In the genomic region with DNA sequence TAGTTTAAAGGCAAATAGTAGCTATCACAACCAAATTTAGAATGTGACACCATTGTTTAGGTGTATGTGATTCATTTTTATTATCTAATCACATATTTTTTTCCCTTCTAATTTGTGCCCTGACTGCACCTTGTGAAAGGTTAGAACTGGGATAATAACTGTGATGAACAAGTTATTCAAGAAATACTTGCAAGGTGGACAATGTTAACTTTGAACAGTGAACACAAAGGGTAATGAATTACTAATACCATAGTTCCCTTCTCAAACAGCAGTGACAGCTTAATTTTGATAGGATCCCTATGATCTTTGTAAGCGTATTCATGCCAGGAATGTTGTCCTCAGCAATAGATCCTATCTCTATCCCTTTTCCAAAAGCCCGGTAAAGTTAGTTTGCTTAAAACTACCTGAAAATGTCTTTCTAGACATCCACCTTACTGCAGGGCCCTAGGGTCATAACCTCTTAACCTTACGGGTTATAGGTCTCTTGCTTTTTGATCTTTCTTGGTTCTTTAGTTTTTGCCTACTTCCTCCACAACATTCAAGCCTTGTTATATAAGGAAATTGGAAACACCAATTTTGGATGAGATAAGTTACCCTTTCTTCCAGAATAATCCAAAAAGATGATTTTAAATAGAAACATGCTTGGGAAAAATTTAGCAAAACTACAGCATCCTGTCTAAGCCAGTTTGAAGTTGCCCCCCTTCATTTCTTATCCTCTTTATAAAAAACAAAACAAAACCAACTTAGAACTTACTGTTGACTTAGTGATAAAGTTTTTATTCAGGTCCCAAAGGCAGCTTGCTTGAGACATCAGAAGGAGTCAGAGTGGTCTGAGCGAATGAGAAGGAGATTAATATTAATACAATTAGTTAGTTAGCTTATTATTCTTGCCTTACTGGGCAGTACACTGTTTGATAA, we compare ENCODE assay signal across 24 cellular contexts.
DNase-seq lines count a peak whose midpoint lies in the region; FAIRE-seq and TF ChIP-seq lines count a peak whose summit lies in the region.
"Had no signal": no experiment of that assay in that cellular context is flagged by ENCODE, and none has a peak within 500 bp of the region (broad histone marks: within the 10 kb centered on the region; RNA-seq: fewer than 3 reads in every experiment).

No MANE protein-coding gene starts in this region.

- no peak overlapping the region for H2AFZ ChIP-seq in astrocyte (ENCODE audit: low read depth, low read length)

- no peak for TF ChIP-seq CTCF in astrocyte (IDR thresholded peaks at IDR 0.05; ENCODE audit: insufficient read depth, low read depth, low read length)
- TF ChIP-seq CTCF in liver (IDR thresholded peaks at IDR 0.05; ENCODE audit: low read depth, low read length, missing input control) = no peak
- no peak for TF ChIP-seq CTCF in thyroid gland (IDR thresholded peaks at IDR 0.05)
- no peak for TF ChIP-seq CTCF in GM10266 (IDR thresholded peaks at IDR 0.05; ENCODE audit: control insufficient read depth, insufficient read depth, low read depth, missing control alignments)

- H3K27me3 ChIP-seq in astrocyte (ENCODE audit: insufficient read depth, low read length) = no peaks in the 10 kb centered on the region
- H3K27me3 ChIP-seq in liver (ENCODE audit: control insufficient read depth in 4 of 4, insufficient read depth in 4 of 4, low read length in 3 of 4) = no peaks in the 10 kb centered on the region
- H3K27me3 ChIP-seq in thyroid gland = no peaks in the 10 kb centered on the region
- H3K27me3 ChIP-seq: sigmoid colon, uterus had no signal

- H3K4me3 ChIP-seq in astrocyte (ENCODE audit: insufficient read depth, low read depth, low read length) (no peak overlapping the region), liver (ENCODE audit: low read depth in 1 of 3, low read length in 3 of 3) (no peak overlapping the region), thyroid gland (replicated peaks in 1 of 3) (no peak overlapping the region)
- H3K4me3 ChIP-seq: sigmoid colon, SK-N-MC, uterus had no signal

- H3K79me2 ChIP-seq in astrocyte (ENCODE audit: insufficient read depth, low read length) = no peaks in the 10 kb centered on the region

- H4K20me1 ChIP-seq in astrocyte (ENCODE audit: insufficient read depth, low read length) = no peaks in the 10 kb centered on the region

- H3K4me1 ChIP-seq in astrocyte (ENCODE audit: insufficient read depth, low read length) = peaks cover 16% of the 10 kb centered on the region
- H3K4me1 ChIP-seq in liver (ENCODE audit: control insufficient read depth in 4 of 4, insufficient read depth in 4 of 4, low read length in 3 of 4) = no peaks in the 10 kb centered on the region
- peaks cover 39 to 45% of the 10 kb centered on the region in 2 donors for H3K4me1 ChIP-seq in thyroid gland
- H3K4me1 ChIP-seq: uterus had no signal

- TF ChIP-seq RAD21 in liver (IDR thresholded peaks at IDR 0.05) = no peak

- H3K36me3 Mint-ChIP-seq in astrocyte (ENCODE audit: low read depth, unreplicated experiment) = no peaks in the 10 kb centered on the region

- DNase-seq in H54 (ENCODE audit: insufficient read length, low spot score) (no peak), astrocyte (ENCODE audit: low read depth) (peak; percentile 18), thyroid gland (no peak), SW 1271 (lab: John Stamatoyannopoulos, UW) (no peak), GM10266 (ENCODE audit: extremely low spot score) (no peak), NCI-H1436 (lab: John Stamatoyannopoulos, UW) (no peak)
- DNase-seq: activated CD4-positive, alpha-beta T cell treated with anti-CD3 and anti-CD28 coated beads for 48 hours; activated naive CD4-positive, alpha-beta T cell treated with anti-CD3 and anti-CD28 coated beads, Interleukin-2, amount 50 U/mL, for 16 hours; activated T-cell treated with anti-CD3 and anti-CD28 coated beads, Interleukin-2, amount 50 U/mL, for 72 hours; amygdala; central memory CD4-positive, alpha-beta T cell; NCI-H1048; NCI-H1930; NCI-H526; posterior cingulate gyrus; sigmoid colon; stimulated activated CD8-positive, alpha-beta memory T cell treated with anti-CD3 and anti-CD28 coated beads, Interleukin-4, amount 100 ng/mL, for 48 hours; uterus had no signal

- no peak overlapping the region for H3K27ac Mint-ChIP-seq in astrocyte (ENCODE audit: unreplicated experiment)

- no peak for TF ChIP-seq POLR2A in H54 (IDR thresholded peaks at IDR 0.05; ENCODE audit: low read depth, low read length)
- no peak for TF ChIP-seq POLR2A in thyroid gland (IDR thresholded peaks at IDR 0.05)

- H3K9ac ChIP-seq in astrocyte (ENCODE audit: low read length) = no peak overlapping the region
- no peak overlapping the region for H3K9ac ChIP-seq in liver (ENCODE audit: low read depth in 1 of 2, low read length in 2 of 2)

- peaks cover 1% of the 10 kb centered on the region for H3K9me3 Mint-ChIP-seq in astrocyte (ENCODE audit: unreplicated experiment)
- H3K9me3 Mint-ChIP-seq: activated T-cell treated with anti-CD3 and anti-CD28 coated beads, Interleukin-2, amount 50 U/mL, for 72 hours had no signal

- H3K4me3 Mint-ChIP-seq in astrocyte (ENCODE audit: unreplicated experiment) = no peak overlapping the region
- H3K4me3 Mint-ChIP-seq: activated T-cell treated with anti-CD3 and anti-CD28 coated beads, Interleukin-2, amount 50 U/mL, for 72 hours had no signal

- H3K27me3 Mint-ChIP-seq in astrocyte (ENCODE audit: low read depth, unreplicated experiment) = no peaks in the 10 kb centered on the region

- FAIRE-seq in H54 (lab: Jason Lieb, UNC) (peak; percentile 30), astrocyte (lab: Jason Lieb, UNC) (no peak)
- FAIRE-seq: endothelial cell of umbilical vein, GM12891, RCC 7860 had no signal

- intact Hi-C loops in thyroid gland (cut with DNase I) = loop anchor here (5.0 kb wide), 1 partner anchor 113 kb away; no protein-coding TSS in a partner anchor

- H3K27ac ChIP-seq in astrocyte (ENCODE audit: low read depth, low read length) (peak overlapping the region; percentile 44), liver (ENCODE audit: low read depth in 1 of 2, low read length in 2 of 2) (no peak overlapping the region), thyroid gland (peak overlapping the region; percentile 3 to 88 (median 68))
- H3K27ac ChIP-seq: C4-2B, SK-N-MC had no signal

- peaks cover 10% of the 10 kb centered on the region for H3K4me1 Mint-ChIP-seq in astrocyte (ENCODE audit: low read depth, unreplicated experiment)

- no peaks in the 10 kb centered on the region for H3K9me3 ChIP-seq in astrocyte (ENCODE audit: insufficient read depth, low read depth, low read length)
- no peaks in the 10 kb centered on the region for H3K9me3 ChIP-seq in liver (ENCODE audit: control insufficient read depth in 4 of 4, low read length in 3 of 4)
- H3K9me3 ChIP-seq in thyroid gland = no peaks in the 10 kb centered on the region
- H3K9me3 ChIP-seq: sigmoid colon, uterus had no signal

- WGBS in liver = 87% methylated on average over 4 of the region's 4 CpGs
- 70 to 77% methylated on average over 4 of the region's 4 CpGs for WGBS in thyroid gland, 2 donors

- no peaks in the 10 kb centered on the region for H3K36me3 ChIP-seq in astrocyte (ENCODE audit: insufficient read depth, low read length)
- no peaks in the 10 kb centered on the region for H3K36me3 ChIP-seq in liver (ENCODE audit: control insufficient read depth in 4 of 4, insufficient read depth in 3 of 4, low read depth in 1 of 4, low read length in 3 of 4)
- H3K36me3 ChIP-seq in thyroid gland = no peaks in the 10 kb centered on the region
- H3K36me3 ChIP-seq: sigmoid colon, uterus had no signal

- H3K4me2 ChIP-seq in astrocyte (ENCODE audit: low read length) = peak overlapping the region; percentile 42

TF ChIP-seq in liver, 16 proteins besides CTCF, POLR2A, EP300 and RAD21:
- no peak for TF ChIP-seq YY1 (IDR thresholded peaks at IDR 0.05)
- TF ChIP-seq NR2F2 (IDR thresholded peaks at IDR 0.05) = peak; percentile 96
- no peak for TF ChIP-seq HNF4A (conservative IDR thresholded peaks at IDR 0.05)
- TF ChIP-seq SP1 (IDR thresholded peaks at IDR 0.05) = no peak
- no peak for TF ChIP-seq RXRA (IDR thresholded peaks at IDR 0.05)
- TF ChIP-seq, protein P1, sequence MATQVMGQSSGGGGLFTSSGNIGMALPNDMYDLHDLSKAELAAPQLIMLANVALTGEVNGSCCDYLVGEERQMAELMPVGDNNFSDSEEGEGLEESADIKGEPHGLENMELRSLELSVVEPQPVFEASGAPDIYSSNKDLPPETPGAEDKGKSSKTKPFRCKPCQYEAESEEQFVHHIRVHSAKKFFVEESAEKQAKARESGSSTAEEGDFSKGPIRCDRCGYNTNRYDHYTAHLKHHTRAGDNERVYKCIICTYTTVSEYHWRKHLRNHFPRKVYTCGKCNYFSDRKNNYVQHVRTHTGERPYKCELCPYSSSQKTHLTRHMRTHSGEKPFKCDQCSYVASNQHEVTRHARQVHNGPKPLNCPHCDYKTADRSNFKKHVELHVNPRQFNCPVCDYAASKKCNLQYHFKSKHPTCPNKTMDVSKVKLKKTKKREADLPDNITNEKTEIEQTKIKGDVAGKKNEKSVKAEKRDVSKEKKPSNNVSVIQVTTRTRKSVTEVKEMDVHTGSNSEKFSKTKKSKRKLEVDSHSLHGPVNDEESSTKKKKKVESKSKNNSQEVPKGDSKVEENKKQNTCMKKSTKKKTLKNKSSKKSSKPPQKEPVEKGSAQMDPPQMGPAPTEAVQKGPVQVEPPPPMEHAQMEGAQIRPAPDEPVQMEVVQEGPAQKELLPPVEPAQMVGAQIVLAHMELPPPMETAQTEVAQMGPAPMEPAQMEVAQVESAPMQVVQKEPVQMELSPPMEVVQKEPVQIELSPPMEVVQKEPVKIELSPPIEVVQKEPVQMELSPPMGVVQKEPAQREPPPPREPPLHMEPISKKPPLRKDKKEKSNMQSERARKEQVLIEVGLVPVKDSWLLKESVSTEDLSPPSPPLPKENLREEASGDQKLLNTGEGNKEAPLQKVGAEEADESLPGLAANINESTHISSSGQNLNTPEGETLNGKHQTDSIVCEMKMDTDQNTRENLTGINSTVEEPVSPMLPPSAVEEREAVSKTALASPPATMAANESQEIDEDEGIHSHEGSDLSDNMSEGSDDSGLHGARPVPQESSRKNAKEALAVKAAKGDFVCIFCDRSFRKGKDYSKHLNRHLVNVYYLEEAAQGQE (IDR thresholded peaks at IDR 0.05) = no peak

Comparison
In these comparisons a context has a peak if more than half of its experiments do, and no peak if none do; other contexts are left out.
1. H3K27ac ChIP-seq: peak in astrocyte (single experiment) and thyroid gland (3 of 3); none in liver (0 of 2).